ENCODE assay signal across 37 cellular contexts in genomic region chr10:126632705-126633104, GRCh38. TPM values are rescaled to one million over a fixed set of nuclear protein-coding genes. Genes with fewer than 3 reads are reported as not detected.
"Had no signal": no experiment of that assay in that cellular context is flagged by ENCODE, and none has a peak within 500 bp of the region (broad histone marks: within the 10 kb centered on the region; RNA-seq: fewer than 3 reads in every experiment).

No MANE protein-coding gene starts in this region.

- DNase-seq: activated B cell treated with CpG ODN at 0.5 μM for 24 hours; activated CD4-positive, alpha-beta memory T cell treated with anti-CD3 and anti-CD28 coated beads for 36 hours; activated CD4-positive, alpha-beta T cell treated with anti-CD3 and anti-CD28 coated beads for 4 hours; activated CD4-positive, alpha-beta T cell treated with anti-CD3 and anti-CD28 coated beads, Interleukin-2, amount 10 ng/mL, durations not matched to agents 24 days and 14 days; activated CD4-positive, alpha-beta T cell treated with anti-CD3 and anti-CD28 coated beads, Interleukin-2, amount 50 U/mL, for 1 hour; activated CD4-positive, alpha-beta T cell treated with anti-CD3 and anti-CD28 coated beads, Interleukin-2, amount 50 U/mL, for 4 hours; activated CD4-positive, CD25-positive, alpha-beta regulatory T cell treated with anti-CD3 and anti-CD28 coated beads, Interleukin-2, amount 50 U/mL, for 72 hours; activated CD8-positive, alpha-beta memory T cell treated with anti-CD3 and anti-CD28 coated beads, Interleukin-2, amount 50 U/mL, for 4 hours; activated CD8-positive, alpha-beta T cell treated with anti-CD3 and anti-CD28 coated beads for 36 hours; activated effector memory CD4-positive, alpha-beta T cell treated with anti-CD3 and anti-CD28 coated beads, Interleukin-2, amount 50 U/mL, for 16 hours; activated gamma-delta T cell treated with Interleukin-2 at 50 U/mL for 16 hours; activated naive CD4-positive, alpha-beta T cell; activated naive CD4-positive, alpha-beta T cell treated with anti-CD3 and anti-CD28 coated beads for 36 hours; activated naive CD4-positive, alpha-beta T cell treated with anti-CD3 and anti-CD28 coated beads, Interleukin-2, amount 50 U/mL, for 16 hours; activated naive CD8-positive, alpha-beta T cell treated with anti-CD3 and anti-CD28 coated beads for 36 hours; activated T-cell treated with anti-CD3 and anti-CD28 coated beads for 4 hours; activated T-cell treated with anti-CD3 and anti-CD28 coated beads, Interleukin-2, amount 50 U/mL, for 1 hour; activated T-cell treated with anti-CD3 and anti-CD28 coated beads, Interleukin-2, amount 50 U/mL, for 4 hours; activated T-cell treated with anti-CD3 and anti-CD28 coated beads, Interleukin-2, amount 50 U/mL, for 72 hours; adrenal gland; amniotic stem cell; aorta; body of pancreas; brain microvascular endothelial cell; central memory CD4-positive, alpha-beta T cell; T-helper 1 cell; T-helper 2 cell; T-helper 9 cell had no signal

- ATAC-seq: activated CD8-positive, alpha-beta T cell treated with anti-CD3 and anti-CD28 coated beads for 36 hours; activated naive CD4-positive, alpha-beta T cell treated with anti-CD3 and anti-CD28 coated beads, Interleukin-2, amount 50 U/mL, for 72 hours; activated T-cell treated with anti-CD3 and anti-CD28 coated beads, Interleukin-2, amount 50 U/mL, for 4 hours; activated T-cell treated with anti-CD3 and anti-CD28 coated beads, Interleukin-2, amount 50 U/mL, for 72 hours; activated T-helper 17 cell treated with anti-CD3 and anti-CD28 coated beads, Interleukin-2, amount 50 U/mL, for 72 hours; body of pancreas had no signal

- H3K27ac ChIP-seq: adrenal gland, body of pancreas, brain microvascular endothelial cell, breast epithelium had no signal

- H3K4me1 ChIP-seq: adrenal gland, body of pancreas, breast epithelium had no signal

- H3K36me3 ChIP-seq: adrenal gland, brain microvascular endothelial cell, breast epithelium had no signal

- H3K9me3 ChIP-seq: adrenal gland, body of pancreas, breast epithelium had no signal

- FAIRE-seq: astrocyte, TTC549 had no signal

- H3K27me3 ChIP-seq: body of pancreas, brain microvascular endothelial cell, breast epithelium had no signal

- H3K4me3 ChIP-seq: adrenal gland, body of pancreas, breast epithelium had no signal

RNA-seq across cellular contexts. Expression of gene C10orf90, which starts 37.8 kb away (rescaled TPM):
- total RNA-seq: activated B cell treated with CpG ODN at 0.5 μM for 24 hours; activated CD4-positive, alpha-beta memory T cell treated with anti-CD3 and anti-CD28 coated beads for 36 hours; activated CD4-positive, alpha-beta T cell treated with anti-CD3 and anti-CD28 coated beads, Interleukin-2, amount 10 ng/mL, durations not matched to agents 24 days and 14 days; activated CD8-positive, alpha-beta memory T cell treated with anti-CD3 and anti-CD28 coated beads for 36 hours; activated CD8-positive, alpha-beta T cell treated with anti-CD3 and anti-CD28 coated beads for 36 hours; activated naive CD4-positive, alpha-beta T cell treated with anti-CD3 and anti-CD28 coated beads for 36 hours; activated naive CD4-positive, alpha-beta T cell treated with anti-CD3 and anti-CD28 coated beads, Interleukin-2, amount 50 U/mL, for 72 hours; activated naive CD8-positive, alpha-beta T cell treated with anti-CD3 and anti-CD28 coated beads for 36 hours; activated T-cell treated with anti-CD3 and anti-CD28 coated beads, Interleukin-2, amount 50 U/mL, for 4 hours; activated T-cell treated with anti-CD3 and anti-CD28 coated beads, Interleukin-2, amount 50 U/mL, for 72 hours; activated T-helper 1 cell treated with anti-CD3 and anti-CD28 coated beads, Interleukin-12 subunit alpha, Interleukin-12 subunit beta, Interleukin-2, Interleukin-4 antibody, amounts not matched to agents 30 ng/mL and 10 ng/mL and 1 ng/mL, durations not matched to agents 14 hours and 24 hours and 36 hours; aorta; astrocyte; body of pancreas; cardiac septum; cerebellum had no signal
- polyA plus RNA-seq: aorta had no signal
